Comparison of ENCODE assay signal across 28 cellular contexts in the genomic region with DNA sequence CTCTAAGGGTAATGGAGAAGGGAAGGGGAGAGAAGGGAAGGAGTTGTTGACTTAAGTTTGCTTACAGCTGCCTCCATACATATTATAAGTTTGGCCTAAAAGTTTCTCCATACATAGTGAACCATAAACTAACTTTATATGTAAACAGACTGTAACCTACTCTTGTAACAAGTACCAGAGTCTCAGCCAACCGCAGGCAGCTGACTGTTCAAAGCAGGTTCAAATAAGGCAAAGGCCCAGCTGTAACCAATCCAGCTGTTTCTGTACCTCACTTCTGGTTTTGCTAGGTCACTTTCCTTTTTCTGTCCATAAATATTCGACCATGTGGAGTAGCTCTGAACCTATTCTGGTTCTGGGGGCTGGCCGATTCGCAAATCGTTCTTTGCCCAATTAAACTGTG.
"Had no signal": no experiment of that assay in that cellular context is flagged by ENCODE, and none has a peak within 500 bp of the region (broad histone marks: within the 10 kb centered on the region; RNA-seq: fewer than 3 reads in every experiment).

No MANE protein-coding gene starts in this region.

- H3K4me1 ChIP-seq: left lung had no signal

- H3K9ac ChIP-seq: neural progenitor cell had no signal

- H3K36me3 ChIP-seq: left lung, lower lobe of right lung, neural progenitor cell, neutrophil, ovary, right atrium auricular region, right lobe of liver, suprapubic skin, thoracic aorta, tibial artery, upper lobe of right lung had no signal

- H3K4me2 ChIP-seq: neural progenitor cell had no signal

- H3K9me3 ChIP-seq: lower lobe of right lung, neutrophil, ovary, right lobe of liver, suprapubic skin, thoracic aorta, tibial artery, upper lobe of right lung had no signal

- H3K27me3 ChIP-seq: left lung, neural progenitor cell, neutrophil, ovary, right atrium auricular region, right lobe of liver, suprapubic skin, tibial artery, upper lobe of right lung had no signal

- DNase-seq: hypothalamus; immature natural killer cell; kidney; left colon; left lung; lower lobe of right lung; mammary epithelial cell; mesendoderm; naive B cell; natural killer cell; nephron progenitor cell; occipital lobe; ovary; right lobe of liver; stimulated activated CD4-positive, alpha-beta T cell treated with anti-CD3 and anti-CD28 coated beads, Interleukin-12 subunit alpha, Interleukin-12 subunit beta, amount 100 ng/mL, for 4 hours; stimulated activated CD4-positive, alpha-beta T cell treated with anti-CD3 and anti-CD28 coated beads, Interleukin-15, amount 100 ng/mL, for 24 hours; stimulated activated CD4-positive, alpha-beta T cell treated with anti-CD3 and anti-CD28 coated beads, Interleukin-2, amount 100 ng/mL, for 24 hours; stimulated activated CD4-positive, alpha-beta T cell treated with anti-CD3 and anti-CD28 coated beads, Interleukin-4, amount 100 ng/mL, for 1 hour; stimulated activated naive B cell treated with anti-CD40 and anti-IgM and Interleukin-4, amounts not matched to agents 10 μg/mL and 1 μg/mL and 100 μg/mL, for 72 hours; tibial artery; trophoblast cell; upper lobe of right lung had no signal

- H2AFZ ChIP-seq: neural progenitor cell had no signal

- H3K4me3 ChIP-seq: left lung, lower lobe of right lung, neural progenitor cell, ovary, right atrium auricular region, right lobe of liver, skin epidermis, suprapubic skin, thoracic aorta, tibial artery, upper lobe of right lung had no signal

- H3K27ac ChIP-seq: left lung, lower lobe of right lung, neural progenitor cell, neutrophil, ovary, right atrium auricular region, right lobe of liver, skin epidermis, suprapubic skin, thoracic aorta, tibial artery, upper lobe of right lung had no signal
